ENCODE assay signal across 9 cellular contexts in the genomic region with DNA sequence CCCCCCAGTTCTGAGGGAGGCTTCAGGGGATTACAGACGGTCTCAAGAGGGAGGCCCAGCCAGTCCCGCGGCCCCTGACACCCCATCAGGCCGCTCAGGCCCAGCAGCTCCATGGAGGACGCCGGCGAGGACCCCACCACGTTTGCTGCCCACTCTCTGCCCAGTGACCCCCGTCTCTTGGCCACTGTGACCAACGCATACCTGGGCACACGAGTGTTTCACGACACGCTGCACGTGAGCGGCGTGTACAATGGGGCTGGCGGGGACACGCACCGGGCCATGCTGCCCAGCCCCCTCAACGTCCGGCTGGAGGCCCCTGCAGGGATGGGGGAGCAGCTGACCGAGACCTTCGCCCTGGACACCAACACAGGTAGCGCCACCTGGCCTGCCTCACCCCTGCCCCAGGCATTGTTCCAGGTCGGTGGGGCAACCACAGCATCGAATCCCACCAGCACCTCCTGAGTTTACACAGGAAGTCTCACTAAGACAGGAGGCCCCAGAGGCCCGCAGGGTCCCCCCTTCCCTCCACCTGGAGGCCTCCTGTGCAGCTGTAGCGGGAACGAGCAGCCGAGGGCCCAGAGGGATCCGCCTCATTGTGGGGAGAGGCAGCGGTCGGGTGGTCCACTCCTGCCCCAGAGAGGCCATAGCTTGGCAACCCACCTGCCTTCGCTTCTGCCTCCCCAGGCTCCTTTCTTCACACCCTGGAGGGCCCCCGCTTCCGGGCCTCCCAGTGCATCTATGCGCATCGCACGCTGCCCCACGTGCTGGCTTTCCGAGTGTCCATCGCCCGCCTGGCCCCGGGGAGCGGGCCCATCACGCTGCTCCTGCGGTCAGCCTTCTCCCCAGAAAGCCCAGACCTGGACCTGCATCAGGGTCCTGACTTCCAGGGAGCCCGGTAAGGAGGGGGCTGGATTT. TPM values are rescaled to one million over a fixed set of nuclear protein-coding genes. Genes with fewer than 3 reads are reported as not detected.
DNase-seq lines count a peak whose midpoint lies in the region; ATAC-seq and TF ChIP-seq lines count a peak whose summit lies in the region.
"Had no signal": no experiment of that assay in that cellular context is flagged by ENCODE, and none has a peak within 500 bp of the region (broad histone marks: within the 10 kb centered on the region; RNA-seq: fewer than 3 reads in every experiment).

No MANE protein-coding gene starts in this region.

- H3K36me3 ChIP-seq in breast epithelium = no peaks in the 10 kb centered on the region

- H3K27ac Mint-ChIP-seq in mesothelial cell of epicardium = peak overlapping the region; percentile 56

- H3K9me3 ChIP-seq in breast epithelium = no peaks in the 10 kb centered on the region

- peak overlapping the region; percentile 68 to 97 (median 72) for H3K4me3 ChIP-seq in breast epithelium

- peaks cover 24% of the 10 kb centered on the region for H3K4me1 Mint-ChIP-seq in mesothelial cell of epicardium

- peak; percentile 16 for DNase-seq in stimulated activated CD4-positive, alpha-beta T cell treated with anti-CD3 and anti-CD28 coated beads, Interleukin-4, amount 100 ng/mL, for 1 hour
- DNase-seq in stimulated activated CD4-positive, alpha-beta T cell treated with anti-CD3 and anti-CD28 coated beads, Interleukin-2, amount 100 ng/mL, for 48 hours = no peak
- peak in 1 of 2 donors; percentile 38 for DNase-seq in breast epithelium (ENCODE audit: low spot score in 2 of 2)
- DNase-seq in mesothelial cell of epicardium (ENCODE audit: low spot score in 2 of 2, unreplicated experiment in 2 of 2) = peak in 1 of 2 experiments; percentile 18
- DNase-seq in NCI-H345 treated with DMSO at 0.1 percent for 48 hours (lab: John Stamatoyannopoulos, UW; ENCODE audit: unreplicated experiment) = no peak
- no peak for DNase-seq in omental fat pad (ENCODE audit: low spot score)
- no peak for DNase-seq in HK-2 (ENCODE audit: unreplicated experiment)

- H3K9me3 Mint-ChIP-seq in mesothelial cell of epicardium = no peaks in the 10 kb centered on the region

- H3K36me3 Mint-ChIP-seq in mesothelial cell of epicardium = no peaks in the 10 kb centered on the region

- peaks cover 0 to 3% of the 10 kb centered on the region in 2 donors for H3K27me3 ChIP-seq in breast epithelium

- H3K4me1 ChIP-seq in breast epithelium = peaks cover 0 to 5% of the 10 kb centered on the region in 2 donors

- H3K27ac ChIP-seq in breast epithelium = peak overlapping the region in 1 of 2 donors; percentile 80

- peak overlapping the region; percentile 70 for H3K4me3 Mint-ChIP-seq in mesothelial cell of epicardium

- no peak for ATAC-seq in omental fat pad (ENCODE audit: low FRiP score)
- ATAC-seq in HG02642 (IDR thresholded peaks at IDR 0.05; ENCODE audit: poor library complexity, unreplicated experiment) = no peak

- TF ChIP-seq POLR2A in breast epithelium (IDR thresholded peaks at IDR 0.05) = no peak

- H3K27me3 Mint-ChIP-seq in mesothelial cell of epicardium (ENCODE audit: low read depth) = peaks cover 10% of the 10 kb centered on the region

- TF ChIP-seq CTCF in breast epithelium (IDR thresholded peaks at IDR 0.05) = no peak
- no peak for TF ChIP-seq CTCF in mesothelial cell of epicardium (IDR thresholded peaks at IDR 0.05; ENCODE audit: unreplicated experiment)
- TF ChIP-seq CTCF in omental fat pad (IDR thresholded peaks at IDR 0.05) = no peak

- intact Hi-C loops in breast epithelium (cut with DNase I; ENCODE audit: low total_unique reads) = loop anchor here (2.0 kb wide), 1 partner anchor 37 kb away; no protein-coding TSS in a partner anchor

RNA-seq across cellular contexts. Expression of gene PGGHG, which starts 1.0 kb away (rescaled TPM):
- total RNA-seq in breast epithelium = 10 to 100 TPM; 13.0 to 63.9 (median 37.3) TPM
- 101 to 109 TPM (median 103 TPM) in 3 replicates for total RNA-seq in mesothelial cell of epicardium
- 10 to 100 TPM; 10.9 to 53.6 (median 19.8) TPM for total RNA-seq in omental fat pad

RNA-seq across cellular contexts. Expression of gene IFITM5, which starts 9.4 kb away (rescaled TPM):
- not detected for total RNA-seq in breast epithelium
- not detected in 3 replicates for total RNA-seq in mesothelial cell of epicardium
- not detected for total RNA-seq in omental fat pad
- total RNA-seq: liver had no signal

RNA-seq across cellular contexts. Expression of gene NLRP6, which starts 11.8 kb away (rescaled TPM):
- 1 to 10 TPM in 2 of 3 donors, under 1 TPM in 1; 0.59 to 3.7 (median 2.0) TPM for total RNA-seq in breast epithelium
- total RNA-seq in mesothelial cell of epicardium = not detected in 3 replicates
- 10 to 100 TPM in 1 of 4 donors, 1 to 10 TPM in 2, under 1 TPM in 1; 0.84 to 11.8 (median 3.8) TPM for total RNA-seq in omental fat pad

RNA-seq across cellular contexts. Expression of gene IFITM2, which starts 17.7 kb away (rescaled TPM):
- total RNA-seq in breast epithelium = 100 to 1,000 TPM in 2 of 3 donors, 10 to 100 TPM in 1; 81.4 to 404 (median 129) TPM
- 208 to 224 TPM (median 210 TPM) in 3 replicates for total RNA-seq in mesothelial cell of epicardium
- 100 to 1,000 TPM; 266 to 442 (median 382) TPM for total RNA-seq in omental fat pad

RNA-seq across cellular contexts. Expression of gene IFITM1, which starts 23.9 kb away (rescaled TPM):
- total RNA-seq in breast epithelium (100 to 1,000 TPM; 129 to 321 (median 142) TPM), mesothelial cell of epicardium (120 to 128 TPM (median 122 TPM) in 3 replicates), omental fat pad (100 to 1,000 TPM; 224 to 389 (median 247) TPM)
